In the genomic region with DNA sequence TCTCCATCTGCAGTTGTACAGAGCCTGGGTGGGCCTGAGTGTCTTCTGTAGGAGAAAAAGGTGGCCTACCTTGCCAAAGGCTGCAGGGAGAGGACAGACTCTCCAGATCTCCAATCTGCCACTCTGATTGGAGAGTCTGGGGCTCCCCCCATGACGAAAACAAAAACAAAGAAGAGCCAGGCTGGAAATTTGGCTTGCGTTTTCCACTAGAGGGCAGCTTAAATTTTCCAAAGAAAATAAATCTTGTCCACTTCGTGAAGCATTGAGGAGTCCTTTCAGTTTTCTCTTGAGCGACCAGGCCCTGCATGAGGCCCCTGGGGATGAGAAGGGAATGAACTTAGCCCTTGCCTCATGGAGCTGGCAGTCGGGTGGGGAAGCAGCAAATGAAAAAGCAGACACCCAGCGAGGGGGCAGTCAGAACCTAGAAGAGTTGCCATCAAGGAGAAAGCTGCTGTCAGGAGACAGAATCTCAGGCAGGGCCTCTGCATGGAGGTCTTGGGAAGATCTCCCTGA, we compare ENCODE assay signal across 8 cellular contexts. TPM values are rescaled to one million over a fixed set of nuclear protein-coding genes. Genes with fewer than 3 reads are reported as not detected.
DNase-seq lines count a peak whose midpoint lies in the region; ATAC-seq and TF ChIP-seq lines count a peak whose summit lies in the region.

No MANE protein-coding gene starts in this region.

- no peaks in the 10 kb centered on the region for H3K36me3 ChIP-seq in neutrophil

- peaks cover 17 to 21% of the 10 kb centered on the region in 2 experiments for H3K4me1 ChIP-seq in neutrophil (ENCODE audit: control insufficient read depth in 1 of 2, insufficient read depth in 1 of 2, low read depth in 1 of 2, low read length in 1 of 2)

- H3K4me3 ChIP-seq in GM12875 (ENCODE audit: low read depth, low read length) (no peak overlapping the region), neutrophil (ENCODE audit: low read depth in 1 of 2, low read length in 1 of 2) (no peak overlapping the region)

- ATAC-seq in HG03097 (IDR thresholded peaks at IDR 0.05; ENCODE audit: low FRiP score, unreplicated experiment), result no peak
- ATAC-seq in GM18868 (IDR thresholded peaks at IDR 0.05; ENCODE audit: unreplicated experiment), result no peak

- H3K27ac ChIP-seq in neutrophil, result peak overlapping the region; percentile 59

- no peaks in the 10 kb centered on the region for H3K27me3 ChIP-seq in neutrophil

- TF ChIP-seq CTCF in GM12875 (IDR thresholded peaks at IDR 0.05; ENCODE audit: borderline replicate concordance, insufficient read depth, low read depth, low read length) (peak; percentile 13; the same call in 1 of the 2 replicates), neutrophil (IDR thresholded peaks at IDR 0.05) (no peak)

- peak; percentile 30 for DNase-seq in NCI-H460 (ENCODE audit: extremely low read depth, low read depth)
- peak; percentile 59 for DNase-seq in dermis blood vessel endothelial cell
- no peak for DNase-seq in activated gamma-delta T cell treated with Interleukin-2 at 50 U/mL for 16 hours
- no peak for DNase-seq in activated CD4-positive, alpha-beta T cell treated with anti-CD3 and anti-CD28 coated beads for 1 hour

- H3K9me3 ChIP-seq in neutrophil, result no peaks in the 10 kb centered on the region

RNA-seq across cellular contexts. Expression of a gene that starts 8.2 kb away (rescaled TPM):
- total RNA-seq in NCI-H460 (2014; rRNA removed; shearing (Covaris generic)), result 17.6 and 23.6 TPM in 2 replicates
- polyA plus RNA-seq in NCI-H460 (2014; cell fraction: nucleus; rRNA removed), result 26.1 and 27.7 TPM in 2 replicates
- 9.7 and 41.9 TPM in 2 replicates for total RNA-seq in dermis blood vessel endothelial cell

RNA-seq across cellular contexts. Expression of a gene that starts 59.6 kb away (rescaled TPM):
- 85.3 and 119 TPM in 2 replicates for total RNA-seq in NCI-H460 (2014; rRNA removed; shearing (Covaris generic))
- polyA plus RNA-seq in NCI-H460 (2014; cell fraction: nucleus; rRNA removed), result 70.9 and 75.4 TPM in 2 replicates
- total RNA-seq in dermis blood vessel endothelial cell, result 143 and 167 TPM in 2 replicates

Comparison
In these comparisons a context has a peak if more than half of its experiments do, and no peak if none do; other contexts are left out.
1. DNase-seq: peak in NCI-H460 (single experiment) and dermis blood vessel endothelial cell (single experiment); none in activated gamma-delta T cell treated with Interleukin-2 at 50 U/mL for 16 hours (single experiment) and activated CD4-positive, alpha-beta T cell treated with anti-CD3 and anti-CD28 coated beads for 1 hour (single experiment).